2 cellular contexts compared by ENCODE assay signal in the genomic region with DNA sequence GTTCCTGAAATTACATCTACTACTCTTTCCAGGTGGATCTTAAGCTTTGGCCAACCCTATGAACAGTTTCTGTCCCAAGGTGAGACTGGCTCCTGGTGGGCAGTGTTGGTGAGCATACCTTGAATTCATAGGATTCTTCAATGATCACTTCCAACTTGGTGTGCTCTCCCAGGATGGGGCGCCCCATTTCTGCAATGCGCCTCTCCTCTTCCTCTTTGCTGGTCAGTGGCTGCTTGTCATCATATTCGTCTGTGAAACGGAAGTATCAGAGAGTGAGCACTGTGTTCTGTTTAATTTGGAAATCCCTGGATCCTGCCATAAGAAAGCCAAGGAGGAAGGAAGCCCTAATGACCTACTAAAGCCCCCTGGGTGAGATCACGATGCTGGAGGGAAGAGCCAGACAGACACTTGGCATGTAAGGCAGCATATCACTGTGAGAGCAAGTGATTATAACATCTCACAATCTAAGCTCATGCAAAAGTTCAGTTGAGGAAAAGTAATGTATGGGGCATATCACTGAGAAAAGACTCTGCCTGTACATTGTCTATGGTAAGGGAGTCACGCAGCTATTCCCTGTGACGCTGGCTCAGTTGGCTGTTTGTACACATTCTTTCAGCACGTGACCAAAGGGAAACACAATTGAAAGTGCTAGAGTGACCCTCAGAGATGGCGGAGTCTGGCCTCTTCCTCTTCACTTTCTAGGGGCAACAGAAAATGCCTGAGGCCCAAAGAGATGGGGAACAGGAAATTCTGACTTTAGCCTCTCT.
TF ChIP-seq lines count a peak whose summit lies in the region.

No MANE protein-coding gene starts in this region.

TF ChIP-seq in liver, 16 proteins besides CTCF, POLR2A, EP300 and RAD21:
- TF ChIP-seq YY1 (IDR thresholded peaks at IDR 0.05) (peak; percentile 35), RXRA (IDR thresholded peaks at IDR 0.05) (peak in 1 of 2 donors; percentile 24), NR2F2 (IDR thresholded peaks at IDR 0.05) (peak; percentile 73)
- TF ChIP-seq, protein P1, sequence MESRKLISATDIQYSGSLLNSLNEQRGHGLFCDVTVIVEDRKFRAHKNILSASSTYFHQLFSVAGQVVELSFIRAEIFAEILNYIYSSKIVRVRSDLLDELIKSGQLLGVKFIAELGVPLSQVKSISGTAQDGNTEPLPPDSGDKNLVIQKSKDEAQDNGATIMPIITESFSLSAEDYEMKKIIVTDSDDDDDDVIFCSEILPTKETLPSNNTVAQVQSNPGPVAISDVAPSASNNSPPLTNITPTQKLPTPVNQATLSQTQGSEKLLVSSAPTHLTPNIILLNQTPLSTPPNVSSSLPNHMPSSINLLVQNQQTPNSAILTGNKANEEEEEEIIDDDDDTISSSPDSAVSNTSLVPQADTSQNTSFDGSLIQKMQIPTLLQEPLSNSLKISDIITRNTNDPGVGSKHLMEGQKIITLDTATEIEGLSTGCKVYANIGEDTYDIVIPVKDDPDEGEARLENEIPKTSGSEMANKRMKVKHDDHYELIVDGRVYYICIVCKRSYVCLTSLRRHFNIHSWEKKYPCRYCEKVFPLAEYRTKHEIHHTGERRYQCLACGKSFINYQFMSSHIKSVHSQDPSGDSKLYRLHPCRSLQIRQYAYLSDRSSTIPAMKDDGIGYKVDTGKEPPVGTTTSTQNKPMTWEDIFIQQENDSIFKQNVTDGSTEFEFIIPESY (IDR thresholded peaks at IDR 0.05) = no peak
TF ChIP-seq in liver: peak in this region for 3.

TF ChIP-seq in HepG2, 621 proteins besides CTCF, POLR2A, EP300 and RAD21:
- TF ChIP-seq CREB1 (IDR thresholded peaks at IDR 0.05) (no peak), CREB1 (CRISPR knock-in tag; IDR thresholded peaks at IDR 0.05) (no peak), ZFY (CRISPR knock-in tag; IDR thresholded peaks at IDR 0.05) (no peak), SP1 (IDR thresholded peaks at IDR 0.05) (no peak), SP1 (CRISPR knock-in tag; IDR thresholded peaks at IDR 0.05) (no peak), SCMH1 (CRISPR knock-in tag; IDR thresholded peaks at IDR 0.05; ENCODE audit: borderline replicate concordance) (no peak), RNF2 (conservative IDR thresholded peaks at IDR 0.05; ENCODE audit: low read depth) (no peak), ZFX (CRISPR knock-in tag; IDR thresholded peaks at IDR 0.05; ENCODE audit: low read depth) (no peak), ZNF260 (CRISPR knock-in tag; IDR thresholded peaks at IDR 0.05; ENCODE audit: borderline replicate concordance, low read depth) (no peak)
